In the genomic region with DNA sequence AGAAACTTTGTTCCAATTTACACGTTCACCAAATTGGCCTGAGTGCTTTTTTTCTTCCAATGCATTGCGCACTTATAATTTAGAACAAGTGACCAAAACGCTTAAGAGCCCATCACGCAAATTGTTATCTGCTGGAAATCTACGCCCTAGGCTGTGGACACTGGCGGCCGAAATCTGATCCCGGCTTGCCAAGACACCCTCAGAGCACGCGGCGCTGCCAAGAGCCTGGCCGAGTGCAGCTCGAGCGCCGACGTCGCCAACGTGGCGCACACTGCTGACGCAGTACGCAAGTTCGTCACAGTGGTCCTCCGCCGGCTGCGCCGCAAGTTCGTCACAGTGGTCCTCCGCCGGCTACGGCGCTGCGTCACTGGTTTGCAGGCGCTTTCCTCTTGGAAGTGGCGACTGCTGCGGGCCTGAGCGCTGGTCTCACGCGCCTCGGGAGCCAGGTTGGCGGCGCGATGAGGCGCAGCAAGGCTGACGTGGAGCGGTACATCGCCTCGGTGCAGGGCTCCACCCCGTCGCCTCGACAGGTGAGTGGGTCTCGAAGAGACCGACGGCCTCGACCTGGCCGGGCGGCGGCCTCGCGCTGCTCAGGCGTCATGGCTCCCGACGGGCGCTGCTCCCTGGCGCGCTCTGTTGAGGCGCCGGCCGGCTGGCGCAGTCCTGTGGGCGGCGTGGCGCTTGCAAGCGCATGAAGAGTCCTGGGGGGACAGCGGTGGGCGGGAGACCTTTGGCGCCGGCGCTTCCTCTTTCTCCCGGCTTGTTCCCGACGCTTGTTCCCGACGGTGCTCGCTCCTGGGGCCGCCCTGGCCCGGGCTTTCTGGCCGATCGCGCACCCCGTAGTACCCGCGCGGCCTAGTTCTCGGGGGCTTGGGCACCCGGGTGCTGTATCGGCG, we compare ENCODE assay signal across 8 cellular contexts. TPM values are rescaled to one million over a fixed set of nuclear protein-coding genes. Genes with fewer than 3 reads are reported as not detected.
DNase-seq lines count a peak whose midpoint lies in the region; ATAC-seq, FAIRE-seq and TF ChIP-seq lines count a peak whose summit lies in the region.

A gene (plus strand): TSS at position 334 of the 896 bp plus-strand sequence. CDS start 125 bp downstream, at position 459.

- H3K4me1 Mint-ChIP-seq in Calu3 (ENCODE audit: low read depth, unreplicated experiment): peaks cover 17% of the 10 kb centered on the region
- peaks cover 18% of the 10 kb centered on the region for H3K4me1 Mint-ChIP-seq in activated CD8-positive, alpha-beta memory T cell treated with anti-CD3 and anti-CD28 coated beads, Interleukin-2, amount 10 ng/mL, durations not matched to agents 7 days and 5 days

- WGBS in H1 (ENCODE audit: extremely low coverage in 1 of 2, insufficient coverage in 1 of 2, insufficient read length in 1 of 2, insufficient replicate concordance in 2 of 2, low coverage in 1 of 2, low lambda C conversion rate in 2 of 2, missing lambda C conversion rate in 1 of 2), 2 experiments: 4% methylated on average over 79 of the region's 97 CpGs; no CpG with 5 or more reads in 1 of the 2 experiments
- WGBS in mesenchymal stem cell: 1% methylated on average over 82 of the region's 97 CpGs

- TF ChIP-seq CTCF in Calu3 (IDR thresholded peaks at IDR 0.05; ENCODE audit: unreplicated experiment) (no peak), H1 (IDR thresholded peaks at IDR 0.05; ENCODE audit: control extremely low read depth in 1 of 3, insufficient read depth in 1 of 3, low read depth in 1 of 3, low read length in 3 of 3) (no peak)

- H3K27ac ChIP-seq in HUES48 (ENCODE audit: low read depth, low read length) (peak within 1 kb of the TSS; percentile 97), H1 (ENCODE audit: low read depth, low read length) (peak within 1 kb of the TSS; percentile 95), mesenchymal stem cell (ENCODE audit: low read length, poor library complexity, severe bottlenecking) (peak within 1 kb of the TSS; percentile 78)

- no peak within 1 kb of the TSS for H4K91ac ChIP-seq in H1 (replicated peaks; ENCODE audit: insufficient read length, low read length)
- H4K91ac ChIP-seq in mesenchymal stem cell (ENCODE audit: low read length): peak within 1 kb of the TSS; percentile 91

- H2BK120ac ChIP-seq in H1 (replicated peaks; ENCODE audit: low read depth, low read length): no peak within 1 kb of the TSS
- no peak within 1 kb of the TSS for H2BK120ac ChIP-seq in mesenchymal stem cell (ENCODE audit: low read depth, low read length)

- no peak within 1 kb of the TSS for H2BK20ac ChIP-seq in H1 (ENCODE audit: low read length)

- peak within 1 kb of the TSS; percentile 82 for H3K56ac ChIP-seq in H1 (replicated peaks; ENCODE audit: insufficient read length, low read depth, low read length)

- H3K4ac ChIP-seq in H1 (replicated peaks; ENCODE audit: insufficient read length, low read depth, low read length) (peak within 1 kb of the TSS; percentile 55), mesenchymal stem cell (ENCODE audit: low read depth in 1 of 2, low read length in 2 of 2) (peak within 1 kb of the TSS in 1 of 2 experiments; percentile 93)

- POLR2A ChIA-PET in H1 (lab: Charles Lee; ENCODE audit: partially characterized antibody): interaction anchor here (0.6 kb wide), 1 partner anchor 101 kb away, joined by 3 read pairs; no protein-coding TSS in a partner anchor

- H2AK5ac ChIP-seq in H1 (ENCODE audit: low read depth, low read length): no peak within 1 kb of the TSS
- H2AK5ac ChIP-seq in mesenchymal stem cell (ENCODE audit: low read length, severe bottlenecking): no peak within 1 kb of the TSS

- H3K27me3 ChIP-seq in HUES48 (ENCODE audit: control insufficient read depth, insufficient read depth, low read length): no peaks in the 10 kb centered on the region
- H3K27me3 ChIP-seq in NT2/D1 (ENCODE audit: insufficient read depth, insufficient read length): no peaks in the 10 kb centered on the region
- H3K27me3 ChIP-seq in H1 (replicated peaks in 1 of 4; ENCODE audit: control insufficient read depth in 3 of 4, extremely low read depth in 1 of 4, insufficient read depth in 3 of 4, low read length in 3 of 4): no peaks in the 10 kb centered on the region
- no peaks in the 10 kb centered on the region for H3K27me3 ChIP-seq in mesenchymal stem cell (ENCODE audit: control insufficient read depth in 1 of 2, insufficient read depth in 1 of 2, low read length in 2 of 2)

- H3K18ac ChIP-seq in H1 (ENCODE audit: extremely low read depth, low read length) (peak within 1 kb of the TSS; percentile 93), mesenchymal stem cell (ENCODE audit: low read depth in 1 of 2, low read length in 2 of 2) (peak within 1 kb of the TSS; percentile 76 to 85)

- peak; percentile 93 for DNase-seq in Calu3
- DNase-seq in NT2/D1 (ENCODE audit: low read depth, low spot score): peak; percentile 98
- peak; percentile 96 for DNase-seq in activated CD8-positive, alpha-beta memory T cell treated with anti-CD3 and anti-CD28 coated beads, Interleukin-2, amount 10 ng/mL, durations not matched to agents 7 days and 5 days
- peak; percentile 95 for DNase-seq in H1 (ENCODE audit: low read depth in 1 of 2, low spot score in 2 of 2)
- peak; percentile 98 for DNase-seq in mesenchymal stem cell
- DNase-seq in stimulated activated CD8-positive, alpha-beta memory T cell treated with anti-CD3 and anti-CD28 coated beads, Interleukin-12 subunit alpha, Interleukin-12 subunit beta, amount 100 ng/mL, for 24 hours (ENCODE audit: extremely low read depth): peak; percentile 84

- H2BK15ac ChIP-seq in H1 (ENCODE audit: low read length) (no peak within 1 kb of the TSS), mesenchymal stem cell (ENCODE audit: low read depth, poor library complexity, severe bottlenecking) (no peak within 1 kb of the TSS)

- H4K5ac ChIP-seq in H1 (ENCODE audit: insufficient read length, low read depth, low read length): peak within 1 kb of the TSS; percentile 94

- peak in 1 of 2 experiments; percentile 90; a peak in 2 of 3 replicates for TF ChIP-seq POLR2A in H1 (IDR thresholded peaks at IDR 0.05; ENCODE audit: control extremely low read depth in 1 of 2, low read depth in 2 of 2, low read length in 2 of 2)

- peaks cover 0 to 2% of the 10 kb centered on the region in 2 experiments for H4K20me1 ChIP-seq in H1 (replicated peaks in 1 of 2; ENCODE audit: control insufficient read depth in 1 of 2, insufficient read depth in 2 of 2, low read length in 2 of 2)

- peak within 1 kb of the TSS; percentile 87 for H3K4me3 Mint-ChIP-seq in Calu3 (ENCODE audit: low read depth, unreplicated experiment)
- peak within 1 kb of the TSS; percentile 87 for H3K4me3 Mint-ChIP-seq in activated CD8-positive, alpha-beta memory T cell treated with anti-CD3 and anti-CD28 coated beads, Interleukin-2, amount 10 ng/mL, durations not matched to agents 7 days and 5 days

- FAIRE-seq in H1 (lab: Jason Lieb, UNC): no peak

- no peaks in the 10 kb centered on the region for H3K4me1 ChIP-seq in HUES48 (ENCODE audit: control insufficient read depth, insufficient read depth, low read length)
- no peaks in the 10 kb centered on the region for H3K4me1 ChIP-seq in NT2/D1 (ENCODE audit: insufficient read depth, insufficient read length)
- peaks cover 0 to 3% (median 0%) of the 10 kb centered on the region in 4 experiments; a peak in 1 of 7 replicates for H3K4me1 ChIP-seq in H1 (replicated peaks in 1 of 4; ENCODE audit: control insufficient read depth in 3 of 4, insufficient read depth in 4 of 4, low read length in 3 of 4)
- peaks cover 1% of the 10 kb centered on the region for H3K4me1 ChIP-seq in mesenchymal stem cell (ENCODE audit: control insufficient read depth, insufficient read depth, low read depth, low read length)

- peaks cover 2 to 42% of the 10 kb centered on the region in 2 experiments; a peak in 3 of 4 replicates for H3K79me2 ChIP-seq in H1 (ENCODE audit: control insufficient read depth in 1 of 2, insufficient read depth in 2 of 2, low read length in 2 of 2)

- H3K36me3 Mint-ChIP-seq in Calu3 (ENCODE audit: insufficient read depth, unreplicated experiment): peaks cover 31% of the 10 kb centered on the region
- no peaks in the 10 kb centered on the region for H3K36me3 Mint-ChIP-seq in activated CD8-positive, alpha-beta memory T cell treated with anti-CD3 and anti-CD28 coated beads, Interleukin-2, amount 10 ng/mL, durations not matched to agents 7 days and 5 days

- BruUV-seq in Calu3 (replicated peaks; lab: Mats Ljungman, UMichigan): no TSS peak

- H2BK5ac ChIP-seq in H1 (ENCODE audit: low read depth, low read length): peak within 1 kb of the TSS; percentile 97
- H2BK5ac ChIP-seq in mesenchymal stem cell (ENCODE audit: low read depth, low read length, poor library complexity, severe bottlenecking): no peak within 1 kb of the TSS

- no peak for TF ChIP-seq RAD21 in H1 (IDR thresholded peaks at IDR 0.05 in 1 of 2, conservative IDR thresholded peaks at IDR 0.05 in 1 of 2; ENCODE audit: low read depth in 2 of 2, low read length in 2 of 2)

- H3K9me3 Mint-ChIP-seq in Calu3 (ENCODE audit: low read depth, unreplicated experiment): no peaks in the 10 kb centered on the region
- H3K9me3 Mint-ChIP-seq in activated CD8-positive, alpha-beta memory T cell treated with anti-CD3 and anti-CD28 coated beads, Interleukin-2, amount 10 ng/mL, durations not matched to agents 7 days and 5 days (ENCODE audit: low read depth): no peaks in the 10 kb centered on the region

- peak within 1 kb of the TSS; percentile 95 for H3K27ac Mint-ChIP-seq in Calu3 (ENCODE audit: unreplicated experiment)
- H3K27ac Mint-ChIP-seq in activated CD8-positive, alpha-beta memory T cell treated with anti-CD3 and anti-CD28 coated beads, Interleukin-2, amount 10 ng/mL, durations not matched to agents 7 days and 5 days: peak within 1 kb of the TSS; percentile 97

- H3K4me2 ChIP-seq in H1 (ENCODE audit: insufficient read depth in 1 of 2, low read depth in 2 of 2, low read length in 2 of 2) (peak within 1 kb of the TSS; percentile 60 to 66), mesenchymal stem cell (ENCODE audit: low read length, poor library complexity, severe bottlenecking) (peak within 1 kb of the TSS; percentile 84)

- H3K27me3 Mint-ChIP-seq in Calu3 (ENCODE audit: unreplicated experiment): no peaks in the 10 kb centered on the region
- H3K27me3 Mint-ChIP-seq in activated CD8-positive, alpha-beta memory T cell treated with anti-CD3 and anti-CD28 coated beads, Interleukin-2, amount 10 ng/mL, durations not matched to agents 7 days and 5 days: no peaks in the 10 kb centered on the region

- intact Hi-C loops in Calu3 (cut with micrococcal nuclease; ENCODE audit: unreplicated experiment): no loop called here

- ATAC-seq in GM21423 (IDR thresholded peaks at IDR 0.05; ENCODE audit: unreplicated experiment): peak; percentile 99
- peak; percentile 99 for ATAC-seq in activated CD8-positive, alpha-beta memory T cell treated with anti-CD3 and anti-CD28 coated beads, Interleukin-2, amount 10 ng/mL, durations not matched to agents 7 days and 5 days

- peak in 1 of 2 experiments; percentile 18; a peak in 1 of 3 replicates for TF ChIP-seq EP300 in H1 (IDR thresholded peaks at IDR 0.05; ENCODE audit: borderline replicate concordance in 1 of 2, low read depth in 2 of 2, low read length in 2 of 2)

- H2BK12ac ChIP-seq in H1 (ENCODE audit: low read depth, low read length): 0 out of 2 replicates have a peak within 1 kb of the TSS, but pooled peaks have one; percentile 68
- H2BK12ac ChIP-seq in mesenchymal stem cell (ENCODE audit: low read length in 2 of 2): peak within 1 kb of the TSS in 1 of 2 experiments; percentile 50

- H3K79me1 ChIP-seq in H1 (ENCODE audit: low read depth, low read length) (no peaks in the 10 kb centered on the region), mesenchymal stem cell (replicated peaks; ENCODE audit: low read length, poor library complexity, severe bottlenecking) (no peaks in the 10 kb centered on the region)

- peak within 1 kb of the TSS; percentile 76 for H2AFZ ChIP-seq in H1 (ENCODE audit: low read length)
- H2AFZ ChIP-seq in mesenchymal stem cell (ENCODE audit: low read depth, low read length): peak within 1 kb of the TSS; percentile 94

- H3K4me3 ChIP-seq in HUES48 (ENCODE audit: low read depth, low read length) (peak within 1 kb of the TSS; percentile 84), NT2/D1 (ENCODE audit: insufficient read length, low read depth) (peak within 1 kb of the TSS; percentile 90), H1 (ENCODE audit: extremely low read depth in 1 of 4, insufficient read depth in 2 of 4, low read depth in 3 of 4, low read length in 4 of 4) (peak within 1 kb of the TSS; percentile 62 to 81 (median 67)), mesenchymal stem cell (ENCODE audit: insufficient read depth in 1 of 2, low read depth in 1 of 2, low read length in 2 of 2) (peak within 1 kb of the TSS; percentile 86 to 91)

- H3K23me2 ChIP-seq in H1 (ENCODE audit: low read depth, low read length): no peaks in the 10 kb centered on the region

- H3K23ac ChIP-seq in H1 (ENCODE audit: insufficient read length) (no peak within 1 kb of the TSS), mesenchymal stem cell (ENCODE audit: low read length in 2 of 2) (peak within 1 kb of the TSS in 1 of 2 experiments; percentile 66)

- peak within 1 kb of the TSS; percentile 97 for H4K8ac ChIP-seq in H1 (ENCODE audit: extremely low read depth, insufficient read depth, low read length)
- peak within 1 kb of the TSS; percentile 100 for H4K8ac ChIP-seq in mesenchymal stem cell (ENCODE audit: low read length)

- H3K9me3 ChIP-seq in HUES48 (ENCODE audit: control insufficient read depth, insufficient read depth, low read length): no peaks in the 10 kb centered on the region
- no peaks in the 10 kb centered on the region for H3K9me3 ChIP-seq in NT2/D1 (ENCODE audit: insufficient read depth, low read length)
- H3K9me3 ChIP-seq in H1 (ENCODE audit: insufficient read depth in 2 of 2, low read depth in 1 of 2, low read length in 1 of 2): no peaks in the 10 kb centered on the region
- no peaks in the 10 kb centered on the region for H3K9me3 ChIP-seq in mesenchymal stem cell (ENCODE audit: control insufficient read depth, low read length)

- H3K36me3 ChIP-seq in HUES48 (ENCODE audit: control insufficient read depth, insufficient read depth, low read length): no peaks in the 10 kb centered on the region
- H3K36me3 ChIP-seq in NT2/D1 (ENCODE audit: insufficient read depth, insufficient read length, low read length): no peaks in the 10 kb centered on the region
- no peaks in the 10 kb centered on the region for H3K36me3 ChIP-seq in H1 (ENCODE audit: control insufficient read depth in 2 of 4, insufficient read depth in 4 of 4, low read length in 3 of 4)
- H3K36me3 ChIP-seq in mesenchymal stem cell (ENCODE audit: control insufficient read depth in 1 of 2, insufficient read depth in 2 of 2, low read depth in 1 of 2, low read length in 2 of 2): no peaks in the 10 kb centered on the region

- peak within 1 kb of the TSS; percentile 92 for H3K9ac ChIP-seq in HUES48 (ENCODE audit: low read depth, low read length)
- peak within 1 kb of the TSS; percentile 99 for H3K9ac ChIP-seq in NT2/D1 (ENCODE audit: insufficient read length, low read depth)
- peak within 1 kb of the TSS; percentile 75 to 97 (median 92) for H3K9ac ChIP-seq in H1 (replicated peaks in 1 of 4; ENCODE audit: extremely low read depth in 1 of 4, low read depth in 3 of 4, low read length in 3 of 4)
- peak within 1 kb of the TSS; percentile 94 for H3K9ac ChIP-seq in mesenchymal stem cell (ENCODE audit: low read length)

- CTCF ChIA-PET in Calu3 (lab: Charles Lee): interaction anchor here (0.7 kb wide), 1 partner anchor 911 kb away, joined by 5 read pairs; no protein-coding TSS in a partner anchor
- CTCF ChIA-PET in activated CD8-positive, alpha-beta memory T cell treated with anti-CD3 and anti-CD28 coated beads, Interleukin-2, amount 10 ng/mL, durations not matched to agents 7 days and 5 days (lab: Charles Lee): interaction anchor here (1.1 to 1.9 kb wide), 3 partner anchors 109 to 184 kb away, joined by 3 to 6 read pairs (median 3); no protein-coding TSS in a partner anchor
- CTCF ChIA-PET in H1 (lab: Charles Lee; ENCODE audit: partially characterized antibody): no interaction called here

- H3K14ac ChIP-seq in H1 (ENCODE audit: insufficient read length) (no peak within 1 kb of the TSS), mesenchymal stem cell (ENCODE audit: low read length in 2 of 2) (peak within 1 kb of the TSS in 1 of 2 experiments; percentile 95)

RNA-seq across cellular contexts. Expression of the gene that starts here (rescaled TPM):
- 64.9 and 67.9 TPM in 2 replicates for total RNA-seq in Calu3 (2022)
- total RNA-seq in activated CD8-positive, alpha-beta memory T cell treated with anti-CD3 and anti-CD28 coated beads, Interleukin-2, amount 10 ng/mL, durations not matched to agents 7 days and 5 days: 10 to 100 TPM; 47.5 to 65.7 TPM
- 95.9 and 99.8 TPM in 2 replicates for total RNA-seq in H1 (2021; fragmentation: NEBNext Ultra II Directional; extraction: Animal tissue kit (Norgen Biotek cat#: 25700))
- 5.6 and 8.2 TPM in 2 replicates for polyA plus RNA-seq in H1 (2011; rRNA removed)
- polyA plus RNA-seq in H1 (2011; cell fraction: cytosol; rRNA removed): 12.6 TPM
- 9.0 TPM for polyA plus RNA-seq in H1 (2011; cell fraction: nucleus; rRNA removed)
- 22.4 to 49.8 TPM (median 30.3 TPM) in 4 replicates for polyA plus RNA-seq in H1 (2012, experiment 1 of 2)
- polyA plus RNA-seq in H1 (2012, experiment 2 of 2): 2.1 TPM
- 36.4 TPM for polyA plus RNA-seq in H1 (2013, experiment 1 of 2)
- polyA plus RNA-seq in H1 (2013, experiment 2 of 2): 34.1 TPM
- 38.7 and 63.3 TPM in 2 replicates for polyA minus RNA-seq in H1 (2011; rRNA and poly(A)+ RNA removed)
- polyA minus RNA-seq in H1 (2011; cell fraction: cytosol; rRNA and poly(A)+ RNA removed): 50.3 TPM
- 60.2 TPM for polyA minus RNA-seq in H1 (2011; cell fraction: nucleus; rRNA and poly(A)+ RNA removed)
- polyA plus RNA-seq in mesenchymal stem cell (2013, experiment 1 of 2): 15.3 TPM
- 14.8 TPM for polyA plus RNA-seq in mesenchymal stem cell (2013, experiment 2 of 2)

Comparison
In these comparisons a context has a peak if more than half of its experiments do, and no peak if none do; other contexts are left out.
1. Peak in every context shown above with its lines: DNase-seq, ATAC-seq, H3K4me3 ChIP-seq and H3K27ac ChIP-seq.